In genomic region chr11:42591841-42592240, GRCh38 we compare ENCODE assay signal across 27 cellular contexts.
"Had no signal": no experiment of that assay in that cellular context is flagged by ENCODE, and none has a peak within 500 bp of the region (broad histone marks: within the 10 kb centered on the region; RNA-seq: fewer than 3 reads in every experiment).

No MANE protein-coding gene starts in this region.

- H3K36me3 Mint-ChIP-seq: IgD-negative memory B cell had no signal

- H3K4me3 ChIP-seq: K562, PC-9, Peyer's patch, SJCRH30, SK-N-MC had no signal

- H3K36me3 ChIP-seq: Peyer's patch, SJCRH30 had no signal

- H3K4me3 Mint-ChIP-seq: IgD-negative memory B cell had no signal

- H3K4me2 ChIP-seq: KMS-11, PC-9 had no signal

- H2AFZ ChIP-seq: PC-9 had no signal

- DNase-seq: Kasumi-1; MM.1S; NCI-H1105; NCI-H1417; NCI-H1436 treated with DMSO at 0.1 percent for 48 hours; NCI-H1694; NCI-H187 treated with DMSO at 0.1 percent for 48 hours; NCI-H2029 treated with DMSO at 0.1 percent for 48 hours; NCI-H2171 treated with DMSO at 0.1 percent for 48 hours; NCI-H345; NCI-H446 treated with DMSO at 0.1 percent for 48 hours; NCI-H510A treated with DMSO at 0.1 percent for 48 hours; NCI-H526 treated with DMSO at 0.1 percent for 48 hours; NCI-H748 treated with DMSO at 0.1 percent for 48 hours; NK-92 treated with Interleukin-12 subunit alpha and Interleukin-12 subunit beta, amount 100 ng/mL, for 24 hours; PC-9; Peyer's patch; SHP77 treated with DMSO at 0.1 percent for 48 hours; SJCRH30; T-helper 1 cell had no signal

- H3K27ac Mint-ChIP-seq: IgD-negative memory B cell had no signal

- FAIRE-seq: HTR-8/SVneo, K562 had no signal

- H3K27ac ChIP-seq: HL-60, KMS-11, PC-9, Peyer's patch, SJCRH30, SK-N-MC had no signal

- H3K9me3 ChIP-seq: Peyer's patch, SJCRH30 had no signal

- H3K4me1 ChIP-seq: Peyer's patch, SJCRH30 had no signal

- H3K27me3 Mint-ChIP-seq: IgD-negative memory B cell had no signal

- H3K4me1 Mint-ChIP-seq: IgD-negative memory B cell had no signal

- ATAC-seq: K562, Right ventricle myocardium inferior had no signal

- H3K9ac ChIP-seq: KMS-11 had no signal

- H3K27me3 ChIP-seq: Peyer's patch, SJCRH30 had no signal
